Comparison of ENCODE assay signal across 8 cellular contexts in genomic region chr13:30112602-30113435, GRCh38.
A peak's percentile ranks its signal among the peaks of the same experiment; 100 is the strongest.
DNase-seq lines count a peak whose midpoint lies in the region; ATAC-seq lines count a peak whose summit lies in the region.

No MANE protein-coding gene starts in this region.

- DNase-seq in ELR (ENCODE audit: low read depth): peak; percentile 86
- DNase-seq in NCI-H226: peak; percentile 44
- peak; percentile 61 for DNase-seq in activated CD4-positive, CD25-positive, alpha-beta regulatory T cell treated with anti-CD3 and anti-CD28 coated beads, Interleukin-2, amount 50 U/mL, for 16 hours (ENCODE audit: low read depth, low spot score)
- peak; percentile 62 for DNase-seq in central memory CD8-positive, alpha-beta T cell (ENCODE audit: low spot score in 2 of 2)
- peak; percentile 76 for DNase-seq in kidney glomerular epithelial cell (lab: John Stamatoyannopoulos, UW)
- peak; percentile 47 to 68 (median 63) for DNase-seq in stimulated activated CD4-positive, alpha-beta T cell treated with anti-CD3 and anti-CD28 coated beads, Interleukin-1b, Interleukin-23, amount 100 ng/mL, for 24 hours (ENCODE audit: low read depth in 4 of 4, low spot score in 1 of 4)

- H3K9me3 Mint-ChIP-seq in central memory CD8-positive, alpha-beta T cell: no peaks in the 10 kb centered on the region

- H3K27ac Mint-ChIP-seq in central memory CD8-positive, alpha-beta T cell (ENCODE audit: low read depth): peak overlapping the region; percentile 29

- peak overlapping the region; percentile 78 for H3K4me3 Mint-ChIP-seq in central memory CD8-positive, alpha-beta T cell

- ATAC-seq in HG03045 (IDR thresholded peaks at IDR 0.05; ENCODE audit: unreplicated experiment) (peak; percentile 44), HG02970 (IDR thresholded peaks at IDR 0.05; ENCODE audit: low FRiP score, unreplicated experiment) (no peak)
- peak; percentile 52 for ATAC-seq in central memory CD8-positive, alpha-beta T cell (replicated peaks; ENCODE audit: extremely low read depth, poor library complexity, severe bottlenecking)

- H3K36me3 Mint-ChIP-seq in central memory CD8-positive, alpha-beta T cell (ENCODE audit: insufficient read depth): peaks cover 3% of the 10 kb centered on the region

- no peaks in the 10 kb centered on the region for H3K27me3 Mint-ChIP-seq in central memory CD8-positive, alpha-beta T cell

- H3K4me1 Mint-ChIP-seq in central memory CD8-positive, alpha-beta T cell: peaks cover 21% of the 10 kb centered on the region
